Comparison of ENCODE assay signal across 1 cellular context in genomic region chr16:8959921-8960787, GRCh38.
A peak's percentile ranks its signal among the peaks of the same experiment; 100 is the strongest.
TF ChIP-seq lines count a peak whose summit lies in the region.

No MANE protein-coding gene starts in this region.

TF ChIP-seq in HepG2, 621 proteins besides CTCF, POLR2A, EP300 and RAD21 (continued from another document and continues in another):
- TF ChIP-seq MAZ (IDR thresholded peaks at IDR 0.05; ENCODE audit: borderline replicate concordance, low read depth, low read length) (no peak; the same call in 1 of the 2 replicates), MAZ (CRISPR knock-in tag; IDR thresholded peaks at IDR 0.05; ENCODE audit: low read depth) (peak; percentile 63; the same call in 1 of the 2 replicates), ARID4A (CRISPR knock-in tag; IDR thresholded peaks at IDR 0.05; ENCODE audit: borderline replicate concordance) (peak; percentile 74), LCORL (IDR thresholded peaks at IDR 0.05) (0 out of 2 replicates have a peak, but pooled peaks have one; percentile 37), LCORL (CRISPR knock-in tag; IDR thresholded peaks at IDR 0.05) (peak; percentile 95), ATF2 (CRISPR knock-in tag; IDR thresholded peaks at IDR 0.05) (peak; percentile 64; the same call in 1 of the 2 replicates), POLR2G (IDR thresholded peaks at IDR 0.05; ENCODE audit: low read depth, low read length) (peak; percentile 71), ZHX2 (IDR thresholded peaks at IDR 0.05; ENCODE audit: low read depth) (no peak), ZHX2 (CRISPR knock-in tag; IDR thresholded peaks at IDR 0.05; ENCODE audit: borderline replicate concordance) (no peak), ZNF598 (CRISPR knock-in tag; IDR thresholded peaks at IDR 0.05; ENCODE audit: borderline replicate concordance) (peak; percentile 87), ZNF615 (CRISPR knock-in tag; IDR thresholded peaks at IDR 0.05; ENCODE audit: borderline replicate concordance) (0 out of 2 replicates have a peak, but pooled peaks have one; percentile 21), GABPB1 (CRISPR knock-in tag; IDR thresholded peaks at IDR 0.05) (peak; percentile 15; the same call in 1 of the 2 replicates), ZNF816 (CRISPR knock-in tag; IDR thresholded peaks at IDR 0.05; ENCODE audit: borderline replicate concordance) (no peak; the same call in 1 of the 2 replicates), RXRB (CRISPR knock-in tag; IDR thresholded peaks at IDR 0.05; ENCODE audit: borderline replicate concordance) (peak; percentile 75), BRF2 (CRISPR knock-in tag; IDR thresholded peaks at IDR 0.05) (0 out of 2 replicates have a peak, but pooled peaks have one; percentile 65), POLR2AphosphoS5 (IDR thresholded peaks at IDR 0.05; ENCODE audit: low read depth, low read length) (peak; percentile 60; the same call in 1 of the 2 replicates), ARID2 (CRISPR knock-in tag; IDR thresholded peaks at IDR 0.05; ENCODE audit: borderline replicate concordance) (0 out of 2 replicates have a peak, but pooled peaks have one; percentile 52), FOXA1 (IDR thresholded peaks at IDR 0.05) (no peak), FOXA1 (CRISPR knock-in tag; IDR thresholded peaks at IDR 0.05) (peak; percentile 79), TFDP2 (CRISPR knock-in tag; IDR thresholded peaks at IDR 0.05) (peak; percentile 22; the same call in 1 of the 2 replicates), NR2F1 (CRISPR knock-in tag; IDR thresholded peaks at IDR 0.05) (peak in 1 of 2 experiments; percentile 53; a peak in 1 of 4 replicates), CBX1 (IDR thresholded peaks at IDR 0.05; ENCODE audit: low read depth) (no peak), ZBTB40 (IDR thresholded peaks at IDR 0.05) (no peak), ZBTB40 (CRISPR knock-in tag; IDR thresholded peaks at IDR 0.05) (peak; percentile 40; the same call in 1 of the 2 replicates), NCOR1 (IDR thresholded peaks at IDR 0.05; ENCODE audit: borderline replicate concordance, low read length) (peak; percentile 90)
